In genomic region chr5:18975624-18976023, GRCh38 we compare ENCODE assay signal across 19 cellular contexts.
DNase-seq lines count a peak whose midpoint lies in the region; ATAC-seq and TF ChIP-seq lines count a peak whose summit lies in the region.
"Had no signal": no experiment of that assay in that cellular context is flagged by ENCODE, and none has a peak within 500 bp of the region (broad histone marks: within the 10 kb centered on the region; RNA-seq: fewer than 3 reads in every experiment).

No MANE protein-coding gene starts in this region.

- POLR2A ChIA-PET in activated CD8-positive, alpha-beta T cell treated with anti-CD3 and anti-CD28 coated beads, Interleukin-2, amount 10 ng/mL, durations not matched to agents 7 days and 5 days (lab: Charles Lee): no interaction called here

- intact Hi-C loops in cardiac septum (cut with DNase I): no loop called here

- ATAC-seq in GM23338: no peak
- no peak for ATAC-seq in HG02970 (IDR thresholded peaks at IDR 0.05; ENCODE audit: low FRiP score, unreplicated experiment)
- ATAC-seq in activated CD8-positive, alpha-beta T cell treated with anti-CD3 and anti-CD28 coated beads, Interleukin-2, amount 10 ng/mL, durations not matched to agents 7 days and 5 days: no peak
- ATAC-seq: GM12878, HepG2 had no signal

- H3F3A ChIP-seq in GM23338 (replicated peaks; ENCODE audit: low read depth): no peaks in the 10 kb centered on the region

- H3K79me2 ChIP-seq in GM23338 (replicated peaks; ENCODE audit: insufficient read depth): no peaks in the 10 kb centered on the region

- no peak overlapping the region for H3K4me2 ChIP-seq in GM23338
- H3K4me2 ChIP-seq: BLaER1 had no signal

- H4K20me1 ChIP-seq in GM23338 (replicated peaks; ENCODE audit: insufficient read depth): no peaks in the 10 kb centered on the region
- H4K20me1 ChIP-seq: BLaER1 had no signal

- no peak overlapping the region for H3K27ac ChIP-seq in GM23338 (ENCODE audit: low read depth)
- H3K27ac ChIP-seq: BLaER1 had no signal

- no peak overlapping the region for H3K4me3 Mint-ChIP-seq in GM23338
- H3K4me3 Mint-ChIP-seq in glutamatergic neuron (ENCODE audit: unreplicated experiment): no peak overlapping the region
- no peak overlapping the region for H3K4me3 Mint-ChIP-seq in activated CD8-positive, alpha-beta T cell treated with anti-CD3 and anti-CD28 coated beads, Interleukin-2, amount 10 ng/mL, durations not matched to agents 7 days and 5 days
- H3K4me3 Mint-ChIP-seq: CD14-positive monocyte; CD4-positive, alpha-beta memory T cell; IgD-negative memory B cell had no signal

- peaks cover 2% of the 10 kb centered on the region for H3K27me3 Mint-ChIP-seq in GM23338 (ENCODE audit: insufficient read depth, low read depth, poor library complexity)
- no peaks in the 10 kb centered on the region for H3K27me3 Mint-ChIP-seq in glutamatergic neuron (ENCODE audit: unreplicated experiment)
- no peaks in the 10 kb centered on the region for H3K27me3 Mint-ChIP-seq in activated CD8-positive, alpha-beta T cell treated with anti-CD3 and anti-CD28 coated beads, Interleukin-2, amount 10 ng/mL, durations not matched to agents 7 days and 5 days (ENCODE audit: low read depth)
- H3K27me3 Mint-ChIP-seq: CD4-positive, alpha-beta memory T cell; IgD-negative memory B cell had no signal

- no peak for TF ChIP-seq CTCF in GM23338 (conservative IDR thresholded peaks at IDR 0.05; ENCODE audit: low read depth in 2 of 2)
- TF ChIP-seq CTCF in astrocyte of the spinal cord (IDR thresholded peaks at IDR 0.05; ENCODE audit: low read depth, low read length): no peak
- TF ChIP-seq CTCF in glutamatergic neuron (IDR thresholded peaks at IDR 0.05; ENCODE audit: partially characterized antibody, unreplicated experiment): no peak

- H3K4me1 Mint-ChIP-seq in GM23338 (peaks cover 4% of the 10 kb centered on the region), glutamatergic neuron (ENCODE audit: low read depth, unreplicated experiment) (no peaks in the 10 kb centered on the region)
- no peaks in the 10 kb centered on the region for H3K4me1 Mint-ChIP-seq in activated CD8-positive, alpha-beta T cell treated with anti-CD3 and anti-CD28 coated beads, Interleukin-2, amount 10 ng/mL, durations not matched to agents 7 days and 5 days (ENCODE audit: low read depth)
- H3K4me1 Mint-ChIP-seq: CD14-positive monocyte; CD4-positive, alpha-beta memory T cell; IgD-negative memory B cell had no signal

- no peaks in the 10 kb centered on the region for H3K36me3 ChIP-seq in GM23338 (ENCODE audit: insufficient read depth)
- H3K36me3 ChIP-seq: BLaER1, HAP-1 had no signal

- no peaks in the 10 kb centered on the region for H3K27me3 ChIP-seq in GM23338 (ENCODE audit: insufficient read depth)
- H3K27me3 ChIP-seq: BLaER1 had no signal

- H3K27ac Mint-ChIP-seq in GM23338 (peak overlapping the region; percentile 23; the same call in 1 of the 2 replicates), glutamatergic neuron (ENCODE audit: unreplicated experiment) (no peak overlapping the region)
- no peak overlapping the region for H3K27ac Mint-ChIP-seq in activated CD8-positive, alpha-beta T cell treated with anti-CD3 and anti-CD28 coated beads, Interleukin-2, amount 10 ng/mL, durations not matched to agents 7 days and 5 days
- H3K27ac Mint-ChIP-seq: CD14-positive monocyte; CD4-positive, alpha-beta memory T cell; IgD-negative memory B cell had no signal

- peaks cover 13% of the 10 kb centered on the region for H3K4me1 ChIP-seq in GM23338 (ENCODE audit: insufficient read depth)
- H3K4me1 ChIP-seq: BLaER1, HAP-1 had no signal

- H3K4me3 ChIP-seq in GM23338 (no peak overlapping the region), astrocyte of the spinal cord (ENCODE audit: low read depth, low read length) (no peak overlapping the region)
- H3K4me3 ChIP-seq: BLaER1, GM12878, HAP-1 had no signal

- in situ Hi-C loops in astrocyte of the spinal cord (cut with HindIII; ENCODE audit: low sequenced_read_pairs): no loop called here

- DNase-seq in GM23338 (ENCODE audit: low spot score) (no peak), M059J (ENCODE audit: low read depth) (peak; percentile 36), SW480 (ENCODE audit: low spot score) (peak; percentile 38), astrocyte of the spinal cord (ENCODE audit: low read depth, low spot score) (peak; percentile 29), glutamatergic neuron (no peak), cardiac septum (ENCODE audit: low spot score) (no peak)
- DNase-seq in activated CD8-positive, alpha-beta T cell treated with anti-CD3 and anti-CD28 coated beads, Interleukin-2, amount 10 ng/mL, durations not matched to agents 7 days and 5 days: no peak
- DNase-seq: 8988T; CD4-positive, alpha-beta memory T cell; DMS153; DMS79 treated with DMSO at 0.1 percent for 48 hours; EL had no signal

- no peak overlapping the region for H2AFZ ChIP-seq in GM23338

- no peaks in the 10 kb centered on the region; the same call in 2 of the 3 replicates for H3K36me3 Mint-ChIP-seq in GM23338 (ENCODE audit: low read depth)
- H3K36me3 Mint-ChIP-seq in glutamatergic neuron (ENCODE audit: unreplicated experiment): no peaks in the 10 kb centered on the region
- H3K36me3 Mint-ChIP-seq in activated CD8-positive, alpha-beta T cell treated with anti-CD3 and anti-CD28 coated beads, Interleukin-2, amount 10 ng/mL, durations not matched to agents 7 days and 5 days (ENCODE audit: low read depth): no peaks in the 10 kb centered on the region
- H3K36me3 Mint-ChIP-seq: CD14-positive monocyte; CD4-positive, alpha-beta memory T cell; IgD-negative memory B cell had no signal

- no peaks in the 10 kb centered on the region for H3K9me2 ChIP-seq in GM23338 (ENCODE audit: insufficient read depth)

- CTCF ChIA-PET in activated CD8-positive, alpha-beta T cell treated with anti-CD3 and anti-CD28 coated beads, Interleukin-2, amount 10 ng/mL, durations not matched to agents 7 days and 5 days (lab: Charles Lee): no interaction called here

- H3K9me3 Mint-ChIP-seq in GM23338 (no peaks in the 10 kb centered on the region; the same call in 2 of the 3 replicates), glutamatergic neuron (ENCODE audit: unreplicated experiment) (no peaks in the 10 kb centered on the region)
- H3K9me3 Mint-ChIP-seq in activated CD8-positive, alpha-beta T cell treated with anti-CD3 and anti-CD28 coated beads, Interleukin-2, amount 10 ng/mL, durations not matched to agents 7 days and 5 days (ENCODE audit: insufficient read depth): peaks cover 3% of the 10 kb centered on the region
- H3K9me3 Mint-ChIP-seq: IgD-negative memory B cell had no signal

TF ChIP-seq in GM23338, 12 proteins besides CTCF, POLR2A, EP300 and RAD21 (continues in another document):
- TF ChIP-seq ZNF331 (CRISPR knock-in tag; IDR thresholded peaks at IDR 0.05; ENCODE audit: low read depth): no peak
- TF ChIP-seq, protein P1, sequence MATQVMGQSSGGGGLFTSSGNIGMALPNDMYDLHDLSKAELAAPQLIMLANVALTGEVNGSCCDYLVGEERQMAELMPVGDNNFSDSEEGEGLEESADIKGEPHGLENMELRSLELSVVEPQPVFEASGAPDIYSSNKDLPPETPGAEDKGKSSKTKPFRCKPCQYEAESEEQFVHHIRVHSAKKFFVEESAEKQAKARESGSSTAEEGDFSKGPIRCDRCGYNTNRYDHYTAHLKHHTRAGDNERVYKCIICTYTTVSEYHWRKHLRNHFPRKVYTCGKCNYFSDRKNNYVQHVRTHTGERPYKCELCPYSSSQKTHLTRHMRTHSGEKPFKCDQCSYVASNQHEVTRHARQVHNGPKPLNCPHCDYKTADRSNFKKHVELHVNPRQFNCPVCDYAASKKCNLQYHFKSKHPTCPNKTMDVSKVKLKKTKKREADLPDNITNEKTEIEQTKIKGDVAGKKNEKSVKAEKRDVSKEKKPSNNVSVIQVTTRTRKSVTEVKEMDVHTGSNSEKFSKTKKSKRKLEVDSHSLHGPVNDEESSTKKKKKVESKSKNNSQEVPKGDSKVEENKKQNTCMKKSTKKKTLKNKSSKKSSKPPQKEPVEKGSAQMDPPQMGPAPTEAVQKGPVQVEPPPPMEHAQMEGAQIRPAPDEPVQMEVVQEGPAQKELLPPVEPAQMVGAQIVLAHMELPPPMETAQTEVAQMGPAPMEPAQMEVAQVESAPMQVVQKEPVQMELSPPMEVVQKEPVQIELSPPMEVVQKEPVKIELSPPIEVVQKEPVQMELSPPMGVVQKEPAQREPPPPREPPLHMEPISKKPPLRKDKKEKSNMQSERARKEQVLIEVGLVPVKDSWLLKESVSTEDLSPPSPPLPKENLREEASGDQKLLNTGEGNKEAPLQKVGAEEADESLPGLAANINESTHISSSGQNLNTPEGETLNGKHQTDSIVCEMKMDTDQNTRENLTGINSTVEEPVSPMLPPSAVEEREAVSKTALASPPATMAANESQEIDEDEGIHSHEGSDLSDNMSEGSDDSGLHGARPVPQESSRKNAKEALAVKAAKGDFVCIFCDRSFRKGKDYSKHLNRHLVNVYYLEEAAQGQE (IDR thresholded peaks at IDR 0.05; ENCODE audit: unreplicated experiment): no peak
- TF ChIP-seq, protein P2, sequence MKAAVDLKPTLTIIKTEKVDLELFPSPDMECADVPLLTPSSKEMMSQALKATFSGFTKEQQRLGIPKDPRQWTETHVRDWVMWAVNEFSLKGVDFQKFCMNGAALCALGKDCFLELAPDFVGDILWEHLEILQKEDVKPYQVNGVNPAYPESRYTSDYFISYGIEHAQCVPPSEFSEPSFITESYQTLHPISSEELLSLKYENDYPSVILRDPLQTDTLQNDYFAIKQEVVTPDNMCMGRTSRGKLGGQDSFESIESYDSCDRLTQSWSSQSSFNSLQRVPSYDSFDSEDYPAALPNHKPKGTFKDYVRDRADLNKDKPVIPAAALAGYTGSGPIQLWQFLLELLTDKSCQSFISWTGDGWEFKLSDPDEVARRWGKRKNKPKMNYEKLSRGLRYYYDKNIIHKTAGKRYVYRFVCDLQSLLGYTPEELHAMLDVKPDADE (IDR thresholded peaks at IDR 0.05): no peak
- TF ChIP-seq NANOG (IDR thresholded peaks at IDR 0.05; ENCODE audit: borderline replicate concordance): no peak
- TF ChIP-seq STAT1 (IDR thresholded peaks at IDR 0.05; ENCODE audit: unreplicated experiment): no peak
- no peak for TF ChIP-seq EZH2phosphoT487 (IDR thresholded peaks at IDR 0.05; ENCODE audit: unreplicated experiment)
- no peak for TF ChIP-seq POLR2AphosphoS5 (IDR thresholded peaks at IDR 0.05; ENCODE audit: low read depth)
- no peak for TF ChIP-seq ZNF114 (CRISPR knock-in tag; IDR thresholded peaks at IDR 0.05)
- TF ChIP-seq JUNB (IDR thresholded peaks at IDR 0.05; ENCODE audit: unreplicated experiment): no peak

Comparison
In these comparisons a context has a peak if more than half of its experiments do, and no peak if none do; other contexts are left out.
1. DNase-seq: peak in M059J (single experiment), SW480 (single experiment) and astrocyte of the spinal cord (single experiment); none in GM23338 (single experiment), glutamatergic neuron (single experiment), cardiac septum (single experiment) and activated CD8-positive, alpha-beta T cell treated with anti-CD3 and anti-CD28 coated beads, Interleukin-2, amount 10 ng/mL, durations not matched to agents 7 days and 5 days (single experiment).